Comparison of ENCODE assay signal across 8 cellular contexts in genomic region chr17:30116345-30116660, GRCh38. TPM values are rescaled to one million over a fixed set of nuclear protein-coding genes. Genes with fewer than 3 reads are reported as not detected.
DNase-seq lines count a peak whose midpoint lies in the region; ATAC-seq and TF ChIP-seq lines count a peak whose summit lies in the region.

No MANE protein-coding gene starts in this region.

- H3K27me3 ChIP-seq in left lung (no peaks in the 10 kb centered on the region), transverse colon (no peaks in the 10 kb centered on the region)

- H3K4me1 Mint-ChIP-seq in activated CD8-positive, alpha-beta memory T cell treated with anti-CD3 and anti-CD28 coated beads, Interleukin-2, amount 10 ng/mL, durations not matched to agents 7 days and 5 days = peaks cover 60% of the 10 kb centered on the region

- intact Hi-C loops in left lung (cut with DNase I) (no loop called here), transverse colon (cut with DNase I; ENCODE audit: low total_unique reads) (no loop called here)

- no peak for TF ChIP-seq EP300 in transverse colon (IDR thresholded peaks at IDR 0.05; ENCODE audit: low read depth)

- H3K9me3 ChIP-seq in left lung = no peaks in the 10 kb centered on the region
- H3K9me3 ChIP-seq in transverse colon = no peaks in the 10 kb centered on the region

- H3K36me3 ChIP-seq in left lung (peaks cover 0 to 24% of the 10 kb centered on the region in 2 donors), transverse colon (peaks cover 0 to 5% (median 0%) of the 10 kb centered on the region in 4 donors)

- H3K27ac ChIP-seq in adipose tissue (ENCODE audit: low read depth, low read length) = peak overlapping the region; percentile 99
- peak overlapping the region; percentile 98 to 99 for H3K27ac ChIP-seq in left lung
- H3K27ac ChIP-seq in transverse colon = peak overlapping the region; percentile 89 to 100 (median 96)

- peak overlapping the region; percentile 99 for H3K4me3 Mint-ChIP-seq in activated CD8-positive, alpha-beta memory T cell treated with anti-CD3 and anti-CD28 coated beads, Interleukin-2, amount 10 ng/mL, durations not matched to agents 7 days and 5 days

- no peaks in the 10 kb centered on the region for H3K9me3 Mint-ChIP-seq in activated CD8-positive, alpha-beta memory T cell treated with anti-CD3 and anti-CD28 coated beads, Interleukin-2, amount 10 ng/mL, durations not matched to agents 7 days and 5 days (ENCODE audit: low read depth)

- in situ Hi-C loops in transverse colon (cut with MboI; ENCODE audit: low pct_ligation_motif_present in 1 of 4, low pct_unique_long_range_greater_than_20kb in 1 of 4, low sequenced_read_pairs in 3 of 4) = loop anchor here in 2 of 4 donors (25.0 kb wide), 1 partner anchor 221 kb away; the partner anchor contains the start of gene TMIGD1 (in 2 of the 2)

- H3K4me1 ChIP-seq in left lung (peaks cover 11 to 38% of the 10 kb centered on the region in 2 donors), transverse colon (peaks cover 10 to 39% (median 21%) of the 10 kb centered on the region in 4 donors)

- H3K27me3 Mint-ChIP-seq in activated CD8-positive, alpha-beta memory T cell treated with anti-CD3 and anti-CD28 coated beads, Interleukin-2, amount 10 ng/mL, durations not matched to agents 7 days and 5 days = no peaks in the 10 kb centered on the region

- no peak for ATAC-seq in activated CD8-positive, alpha-beta memory T cell treated with anti-CD3 and anti-CD28 coated beads, Interleukin-2, amount 10 ng/mL, durations not matched to agents 7 days and 5 days
- ATAC-seq in left lung (no peak), GM21526 (IDR thresholded peaks at IDR 0.05; ENCODE audit: low FRiP score, unreplicated experiment) (no peak)

- H3K4me3 ChIP-seq in left lung = peak overlapping the region; percentile 70 to 75
- peak overlapping the region; percentile 45 to 90 (median 72) for H3K4me3 ChIP-seq in transverse colon

- CTCF ChIA-PET in activated CD8-positive, alpha-beta memory T cell treated with anti-CD3 and anti-CD28 coated beads, Interleukin-2, amount 10 ng/mL, durations not matched to agents 7 days and 5 days (lab: Charles Lee) = interaction anchor here (4.3 kb wide), 1 partner anchor 12 kb away, joined by 56 read pairs; no protein-coding TSS in a partner anchor

- no peak for TF ChIP-seq POLR2A in transverse colon (IDR thresholded peaks at IDR 0.05)

- peaks cover 22% of the 10 kb centered on the region for H3K36me3 Mint-ChIP-seq in activated CD8-positive, alpha-beta memory T cell treated with anti-CD3 and anti-CD28 coated beads, Interleukin-2, amount 10 ng/mL, durations not matched to agents 7 days and 5 days

- WGBS in adipose tissue, 3 donors = 8 to 12% (median 9%) methylated on average over 10 of the region's 10 CpGs
- WGBS in transverse colon (ENCODE audit: low coverage in 1 of 2), 2 donors = 13 to 100% methylated on average over 1 to 10 of the region's 10 CpGs

- no peak for DNase-seq in activated CD8-positive, alpha-beta memory T cell treated with anti-CD3 and anti-CD28 coated beads, Interleukin-2, amount 10 ng/mL, durations not matched to agents 7 days and 5 days
- no peak for DNase-seq in activated CD8-positive, alpha-beta memory T cell treated with anti-CD3 and anti-CD28 coated beads, Interleukin-2, amount 50 U/mL, for 48 hours
- DNase-seq in left lung (no peak), transverse colon (no peak), glomerular visceral epithelial cell (ENCODE audit: extremely low spot score) (no peak), C1 segment of cervical spinal cord (lab: John Stamatoyannopoulos, UW) (no peak)

- no peak for TF ChIP-seq CTCF in left lung (IDR thresholded peaks at IDR 0.05)
- TF ChIP-seq CTCF in transverse colon (IDR thresholded peaks at IDR 0.05) = no peak

- peak overlapping the region; percentile 99 for H3K27ac Mint-ChIP-seq in activated CD8-positive, alpha-beta memory T cell treated with anti-CD3 and anti-CD28 coated beads, Interleukin-2, amount 10 ng/mL, durations not matched to agents 7 days and 5 days

RNA-seq across cellular contexts. Expression of gene NSRP1, which starts 0.3 kb away (rescaled TPM):
- total RNA-seq in activated CD8-positive, alpha-beta memory T cell treated with anti-CD3 and anti-CD28 coated beads, Interleukin-2, amount 10 ng/mL, durations not matched to agents 7 days and 5 days = 10 to 100 TPM; 24.0 to 30.9 TPM
- polyA plus RNA-seq in adipose tissue = 10 to 100 TPM; 14.9 to 46.7 (median 21.8) TPM
- total RNA-seq in left lung (10 to 100 TPM; 17.7 to 35.5 TPM), transverse colon (10 to 100 TPM; 16.2 to 60.2 (median 42.7) TPM)
